In genomic region chr1:82299680-82300079, GRCh38 we compare ENCODE assay signal across 29 cellular contexts.
"Had no signal": no experiment of that assay in that cellular context is flagged by ENCODE, and none has a peak within 500 bp of the region (broad histone marks: within the 10 kb centered on the region; RNA-seq: fewer than 3 reads in every experiment).

No MANE protein-coding gene starts in this region.

- H3K27ac Mint-ChIP-seq: activated CD4-positive, alpha-beta memory T cell treated with anti-CD3 and anti-CD28 coated beads for 36 hours; activated CD4-positive, alpha-beta T cell treated with anti-CD3 and anti-CD28 coated beads, Interleukin-2, amount 10 ng/mL, durations not matched to agents 7 days and 5 days; activated naive CD4-positive, alpha-beta T cell treated with anti-CD3 and anti-CD28 coated beads, Interleukin-2, amount 50 U/mL, for 72 hours; activated naive CD8-positive, alpha-beta T cell treated with anti-CD3 and anti-CD28 coated beads, Interleukin-2, amount 50 U/mL, for 24 hours; brain had no signal

- H3K4me3 Mint-ChIP-seq: activated CD4-positive, alpha-beta memory T cell treated with anti-CD3 and anti-CD28 coated beads for 36 hours; activated CD4-positive, alpha-beta T cell treated with anti-CD3 and anti-CD28 coated beads, Interleukin-2, amount 10 ng/mL, durations not matched to agents 7 days and 5 days; activated naive CD8-positive, alpha-beta T cell treated with anti-CD3 and anti-CD28 coated beads, Interleukin-2, amount 50 U/mL, for 24 hours; activated T-cell treated with anti-CD3 and anti-CD28 coated beads, Interleukin-2, amount 50 U/mL, for 4 hours; brain had no signal

- H3K9me3 Mint-ChIP-seq: activated CD4-positive, alpha-beta T cell treated with anti-CD3 and anti-CD28 coated beads, Interleukin-2, amount 10 ng/mL, durations not matched to agents 7 days and 5 days; activated T-cell treated with anti-CD3 and anti-CD28 coated beads, Interleukin-2, amount 50 U/mL, for 4 hours had no signal

- H3K36me3 Mint-ChIP-seq: activated CD4-positive, alpha-beta memory T cell treated with anti-CD3 and anti-CD28 coated beads for 36 hours; activated naive CD4-positive, alpha-beta T cell treated with anti-CD3 and anti-CD28 coated beads, Interleukin-2, amount 50 U/mL, for 72 hours; brain had no signal

- H3K4me3 ChIP-seq: ascending aorta, SJCRH30 had no signal

- H3K4me1 Mint-ChIP-seq: activated CD4-positive, alpha-beta T cell treated with anti-CD3 and anti-CD28 coated beads, Interleukin-2, amount 10 ng/mL, durations not matched to agents 7 days and 5 days; activated naive CD8-positive, alpha-beta T cell treated with anti-CD3 and anti-CD28 coated beads, Interleukin-2, amount 50 U/mL, for 24 hours had no signal

- H3K4me2 ChIP-seq: KMS-11, SK-N-SH had no signal

- H3K27ac ChIP-seq: KMS-11, SJCRH30, VCaP had no signal

- H3K4me1 ChIP-seq: ascending aorta, SJCRH30 had no signal

- H3K9me3 ChIP-seq: ascending aorta, SJCRH30, SK-N-SH had no signal

- H3K27me3 Mint-ChIP-seq: activated CD4-positive, alpha-beta memory T cell treated with anti-CD3 and anti-CD28 coated beads for 36 hours; activated CD4-positive, alpha-beta T cell treated with anti-CD3 and anti-CD28 coated beads, Interleukin-2, amount 10 ng/mL, durations not matched to agents 7 days and 5 days; activated naive CD8-positive, alpha-beta T cell treated with anti-CD3 and anti-CD28 coated beads, Interleukin-2, amount 50 U/mL, for 24 hours had no signal

- H3K9ac ChIP-seq: KMS-11, SK-N-SH had no signal

- DNase-seq: activated CD4-positive, alpha-beta memory T cell treated with anti-CD3 and anti-CD28 coated beads for 36 hours; activated CD4-positive, alpha-beta T cell treated with anti-CD3 and anti-CD28 coated beads, Interleukin-2, amount 10 ng/mL, durations not matched to agents 7 days and 5 days; activated CD4-positive, CD25-positive, alpha-beta regulatory T cell; activated CD8-positive, alpha-beta memory T cell treated with anti-CD3 and anti-CD28 coated beads for 24 hours; activated effector memory CD4-positive, alpha-beta T cell treated with anti-CD3 and anti-CD28 coated beads, Interleukin-2, amount 50 U/mL, for 16 hours; activated naive CD4-positive, alpha-beta T cell treated with Interleukin-2 at 50 U/mL for 16 hours; activated naive CD8-positive, alpha-beta T cell treated with anti-CD3 and anti-CD28 coated beads, Interleukin-2, amount 50 U/mL, for 24 hours; activated T-cell treated with anti-CD3 and anti-CD28 coated beads, Interleukin-2, amount 50 U/mL, for 4 hours; amniotic stem cell; MV-4-11; NCI-H1092 treated with DMSO at 0.1 percent for 48 hours; NCI-H1417 treated with DMSO at 0.1 percent for 48 hours; NCI-H1694; NCI-H2029; NCI-H345; NCI-H510A; NCI-H526 treated with DMSO at 0.1 percent for 48 hours; NK-92 treated with Interleukin-12 subunit alpha and Interleukin-12 subunit beta, amount 100 ng/mL, for 24 hours; OCI-M1; Right ventricle myocardium superior; RPMI8226; SJCRH30; SK-N-SH; T-helper 1 cell had no signal

- H3K36me3 ChIP-seq: ascending aorta, SJCRH30 had no signal

- H3K27me3 ChIP-seq: ascending aorta, SJCRH30 had no signal
